In the genomic region with DNA sequence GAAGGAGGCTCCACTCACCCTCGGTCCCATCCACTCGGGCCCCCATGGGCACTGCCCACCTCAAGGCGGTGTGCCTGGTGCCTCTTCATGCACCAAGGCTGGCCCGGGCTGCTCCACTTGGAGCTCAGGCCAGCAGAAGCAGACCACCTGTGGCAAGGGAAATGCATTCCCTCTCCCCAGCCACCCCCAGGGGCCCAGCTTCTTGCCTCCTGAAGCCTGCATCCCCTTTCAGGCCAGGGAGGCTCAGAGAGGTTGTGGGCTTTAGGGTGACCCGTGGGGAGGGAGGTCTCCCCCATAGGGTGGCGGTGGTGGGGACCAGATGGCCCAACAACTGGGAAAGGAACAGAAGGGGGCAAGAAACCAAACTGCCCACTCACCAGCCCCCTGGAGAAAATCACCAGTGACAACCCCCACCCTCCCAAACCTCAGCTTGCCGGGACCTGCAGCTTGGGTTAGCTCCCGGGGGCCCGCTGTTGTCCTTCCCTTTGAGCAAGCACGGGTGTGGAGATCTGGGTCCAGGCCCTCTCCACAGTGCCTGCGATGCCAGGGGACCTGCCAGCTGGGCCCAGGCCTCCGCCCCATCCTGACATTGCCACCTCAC, we compare ENCODE assay signal across 1 cellular context.
TF ChIP-seq lines count a peak whose summit lies in the region.

No MANE protein-coding gene starts in this region.

TF ChIP-seq in GM12878, 131 proteins besides CTCF, POLR2A, EP300 and RAD21 (continued from another document):
- TF ChIP-seq USF2 (IDR thresholded peaks at IDR 0.05; ENCODE audit: borderline replicate concordance, low read depth, low read length) (no peak), NBN (IDR thresholded peaks at IDR 0.05) (no peak), IKZF1 (conservative IDR thresholded peaks at IDR 0.05) (no peak), E4F1 (IDR thresholded peaks at IDR 0.05; ENCODE audit: borderline replicate concordance, partially characterized antibody) (no peak), ATF7 (IDR thresholded peaks at IDR 0.05; ENCODE audit: low read depth) (no peak), ZZZ3 (IDR thresholded peaks at IDR 0.05; ENCODE audit: control insufficient read depth, insufficient read length, low read depth) (no peak)
